Comparison of ENCODE assay signal across 15 cellular contexts in genomic region chr15:25239471-25240345, GRCh38.
"Had no signal": no experiment of that assay in that cellular context is flagged by ENCODE, and none has a peak within 500 bp of the region (broad histone marks: within the 10 kb centered on the region; RNA-seq: fewer than 3 reads in every experiment).

No MANE protein-coding gene starts in this region.

- H3K4me1 ChIP-seq: stomach had no signal

- H3K9me3 ChIP-seq: thoracic aorta had no signal

- DNase-seq: activated CD4-positive, alpha-beta T cell treated with anti-CD3 and anti-CD28 coated beads for 48 hours; amygdala; brain microvascular endothelial cell; effector memory CD8-positive, alpha-beta T cell; foreskin melanocyte; immature natural killer cell; natural killer cell; stimulated activated CD4-positive, alpha-beta T cell treated with anti-CD3 and anti-CD28 coated beads, Interleukin-12 subunit alpha, Interleukin-12 subunit beta, amount 100 ng/mL, for 4 hours; stimulated activated CD4-positive, alpha-beta T cell treated with anti-CD3 and anti-CD28 coated beads, Interleukin-2, amount 100 ng/mL, for 24 hours; stomach; WERI-Rb-1 had no signal

- H3K27me3 ChIP-seq: brain microvascular endothelial cell, stomach had no signal

- H3K27ac ChIP-seq: brain microvascular endothelial cell, epithelial cell of prostate, stomach, thoracic aorta, WERI-Rb-1 had no signal

- ATAC-seq: effector memory CD8-positive, alpha-beta T cell; left colon; natural killer cell; T-helper 17 cell had no signal

- H3K4me3 ChIP-seq: stomach, thoracic aorta had no signal

- H3K36me3 ChIP-seq: brain microvascular endothelial cell, stomach, thoracic aorta, WERI-Rb-1 had no signal
